In the genomic region with DNA sequence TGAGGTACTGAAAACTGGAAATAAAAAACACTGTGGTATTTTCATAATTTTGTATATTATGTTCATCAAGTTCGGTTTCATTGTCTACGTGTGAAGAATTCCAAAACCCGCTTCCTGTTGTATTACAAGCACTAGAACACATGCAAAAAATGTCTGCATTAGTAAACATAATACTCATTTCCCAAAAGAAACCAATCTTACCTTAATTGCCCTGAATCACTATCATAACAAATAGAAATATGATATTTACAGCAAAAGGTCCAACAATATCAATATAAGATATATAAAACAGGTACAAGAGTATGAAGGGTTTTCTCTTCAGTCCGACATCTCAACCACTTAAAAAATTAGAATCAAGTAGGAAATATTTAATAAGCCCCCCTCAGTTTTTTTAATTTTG, we compare ENCODE assay signal across 24 cellular contexts. TPM values are rescaled to one million over a fixed set of nuclear protein-coding genes. Genes with fewer than 3 reads are reported as not detected.
DNase-seq lines count a peak whose midpoint lies in the region; ATAC-seq and TF ChIP-seq lines count a peak whose summit lies in the region.
"Had no signal": no experiment of that assay in that cellular context is flagged by ENCODE, and none has a peak within 500 bp of the region (broad histone marks: within the 10 kb centered on the region; RNA-seq: fewer than 3 reads in every experiment).

No MANE protein-coding gene starts in this region.

- H2BK15ac ChIP-seq in IMR-90 (ENCODE audit: low read depth, low read length): no peak overlapping the region

- no peak for TF ChIP-seq CTCF in cardiac muscle cell (IDR thresholded peaks at IDR 0.05; ENCODE audit: low read depth, low read length)
- no peak for TF ChIP-seq CTCF in heart right ventricle (IDR thresholded peaks at IDR 0.05)
- TF ChIP-seq CTCF in IMR-90 (conservative IDR thresholded peaks at IDR 0.05; ENCODE audit: low read depth, low read length): no peak
- no peak for TF ChIP-seq CTCF in ascending aorta (IDR thresholded peaks at IDR 0.05)

- CTCF ChIA-PET in IMR-90 (lab: Yijun Ruan, JAX): interaction anchor here (0.7 to 0.9 kb wide), 2 partner anchors 11 to 698 kb away, joined by 5 to 7 read pairs; no protein-coding TSS in a partner anchor

- no peak overlapping the region for H3K14ac ChIP-seq in IMR-90 (replicated peaks; ENCODE audit: low read depth, low read length)

- intact Hi-C loops in heart right ventricle (cut with DNase I) (no loop called here), IMR-90 (cut with micrococcal nuclease) (loop anchor here (5.0 kb wide), 1 partner anchor 37 kb away; no protein-coding TSS in a partner anchor), ascending aorta (cut with DNase I) (no loop called here)

- dilution Hi-C loops in IMR-90 (cut with HindIII; ENCODE audit: low sequenced_read_pairs, unreplicated experiment): no loop called here

- peak overlapping the region; percentile 24 for H3K27ac Mint-ChIP-seq in T-helper 17 cell
- H3K27ac Mint-ChIP-seq: CD14-positive monocyte; CD4-positive, alpha-beta T cell; CD8-positive, alpha-beta memory T cell; GM23338; H9 had no signal

- no peak overlapping the region for H3K4me3 ChIP-seq in cardiac muscle cell
- H3K4me3 ChIP-seq in heart right ventricle: no peak overlapping the region
- no peak overlapping the region for H3K4me3 ChIP-seq in IMR-90 (ENCODE audit: insufficient read depth, low read depth, low read length)
- no peak overlapping the region for H3K4me3 ChIP-seq in ascending aorta
- H3K4me3 ChIP-seq: BLaER1 treated with 17β-estradiol and CSF1 and Interleukin-3, amounts not matched to agents 10 nM and 100 nM; GM23338 had no signal

- H3K9me3 ChIP-seq in cardiac muscle cell (ENCODE audit: low read depth): no peaks in the 10 kb centered on the region
- H3K9me3 ChIP-seq in heart right ventricle: no peaks in the 10 kb centered on the region
- H3K9me3 ChIP-seq in IMR-90 (ENCODE audit: control insufficient read depth, insufficient read depth, low read length): no peaks in the 10 kb centered on the region
- H3K9me3 ChIP-seq in T-helper 17 cell (ENCODE audit: control insufficient read depth, low read length, poor library complexity, severe bottlenecking): no peaks in the 10 kb centered on the region
- no peaks in the 10 kb centered on the region for H3K9me3 ChIP-seq in ascending aorta
- H3K9me3 ChIP-seq: BE2C; BLaER1 treated with 17β-estradiol and CSF1 and Interleukin-3, amounts not matched to agents 10 nM and 100 nM had no signal

- POLR2A ChIA-PET in IMR-90 (lab: Charles Lee; ENCODE audit: unreplicated experiment): no interaction called here

- peaks cover 5% of the 10 kb centered on the region for H3K36me3 Mint-ChIP-seq in T-helper 17 cell (ENCODE audit: low read depth)

- H3K4ac ChIP-seq in IMR-90 (ENCODE audit: low read depth, low read length): no peak overlapping the region

- H3K18ac ChIP-seq in IMR-90 (ENCODE audit: low read depth, low read length): no peak overlapping the region

- H3K4me1 ChIP-seq in cardiac muscle cell (ENCODE audit: low read depth) (peaks cover 11% of the 10 kb centered on the region), heart right ventricle (peaks cover 0 to 23% (median 8%) of the 10 kb centered on the region in 9 donors), IMR-90 (ENCODE audit: control insufficient read depth, insufficient read depth, low read length) (peaks cover 8% of the 10 kb centered on the region), ascending aorta (no peaks in the 10 kb centered on the region)
- H3K4me1 ChIP-seq: BE2C; BLaER1 treated with 17β-estradiol and CSF1 and Interleukin-3, amounts not matched to agents 10 nM and 100 nM had no signal

- H2AK9ac ChIP-seq in IMR-90 (replicated peaks; ENCODE audit: low read depth, low read length, poor library complexity): no peak overlapping the region

- no peaks in the 10 kb centered on the region for H3K27me3 ChIP-seq in cardiac muscle cell
- no peaks in the 10 kb centered on the region for H3K27me3 ChIP-seq in heart right ventricle
- no peaks in the 10 kb centered on the region for H3K27me3 ChIP-seq in IMR-90 (ENCODE audit: control insufficient read depth, insufficient read depth, low read length)
- H3K27me3 ChIP-seq in ascending aorta: no peaks in the 10 kb centered on the region
- H3K27me3 ChIP-seq: BE2C; BLaER1 treated with 17β-estradiol and CSF1 and Interleukin-3, amounts not matched to agents 10 nM and 100 nM had no signal

- H3K9me1 ChIP-seq in IMR-90 (ENCODE audit: insufficient read depth, low read length): peaks cover 6% of the 10 kb centered on the region

- H4K8ac ChIP-seq in IMR-90 (ENCODE audit: low read depth in 2 of 2, low read length in 2 of 2): no peak overlapping the region

- TF ChIP-seq RAD21 in IMR-90 (IDR thresholded peaks at IDR 0.05; ENCODE audit: low read length): no peak

- no peak overlapping the region for H3K4me3 Mint-ChIP-seq in T-helper 17 cell
- H3K4me3 Mint-ChIP-seq: CD14-positive monocyte; CD4-positive, alpha-beta T cell; CD8-positive, alpha-beta memory T cell; GM23338; H9 had no signal

- no peak overlapping the region for H2BK120ac ChIP-seq in IMR-90 (ENCODE audit: low read depth, low read length)

- H3K36me3 ChIP-seq in cardiac muscle cell (peaks cover 57% of the 10 kb centered on the region), heart right ventricle (peaks cover 0 to 98% (median 49%) of the 10 kb centered on the region in 9 donors), IMR-90 (ENCODE audit: control insufficient read depth, insufficient read depth, low read length) (peaks cover 35% of the 10 kb centered on the region), ascending aorta (peaks cover 38 to 78% of the 10 kb centered on the region in 2 donors)

- no peak overlapping the region for H3K9ac ChIP-seq in IMR-90 (ENCODE audit: low read depth, low read length)
- H3K9ac ChIP-seq: BLaER1 treated with 17β-estradiol and CSF1 and Interleukin-3, amounts not matched to agents 10 nM and 100 nM had no signal

- no peak overlapping the region for H2BK20ac ChIP-seq in IMR-90 (ENCODE audit: low read depth, low read length)

- H3K27me3 Mint-ChIP-seq in T-helper 17 cell: no peaks in the 10 kb centered on the region
- H3K27me3 Mint-ChIP-seq: CD4-positive, alpha-beta T cell; CD8-positive, alpha-beta memory T cell had no signal

- H2AFZ ChIP-seq in IMR-90 (replicated peaks; ENCODE audit: low read length, poor library complexity): no peak overlapping the region
- H2AFZ ChIP-seq: GM23338 had no signal

- no peak overlapping the region for H4K91ac ChIP-seq in IMR-90 (ENCODE audit: insufficient read depth, low read depth, low read length)

- no TSS peak for BruUV-seq in IMR-90 (replicated peaks; lab: Mats Ljungman, UMichigan)

- TF ChIP-seq POLR2A in IMR-90 (IDR thresholded peaks at IDR 0.05; ENCODE audit: low read depth, low read length): no peak

- H3K79me1 ChIP-seq in IMR-90 (ENCODE audit: low read depth in 1 of 2, low read length in 2 of 2): peaks cover 17 to 41% of the 10 kb centered on the region in 2 experiments

- H3K23ac ChIP-seq in IMR-90 (ENCODE audit: low read depth, low read length): no peak overlapping the region

- 92 to 94% methylated on average over 4 of the region's 4 CpGs for WGBS in heart right ventricle, 2 donors
- no CpG with 5 or more reads among the region's 4 CpGs for WGBS in IMR-90 (ENCODE audit: extremely low coverage in 2 of 2, insufficient read length in 1 of 2), 2 experiments

- no peak overlapping the region for H3K56ac ChIP-seq in IMR-90 (ENCODE audit: extremely low read depth, insufficient read depth, low read length)

- peaks cover 44% of the 10 kb centered on the region for H4K20me1 ChIP-seq in IMR-90 (ENCODE audit: insufficient read depth, low read length)

- H2AK5ac ChIP-seq in IMR-90 (ENCODE audit: low read depth, low read length): no peak overlapping the region

- no peak overlapping the region for H2BK5ac ChIP-seq in IMR-90 (ENCODE audit: low read depth, low read length, poor library complexity, severe bottlenecking)

- DNase-seq in cardiac muscle cell (ENCODE audit: low read depth in 1 of 2, low spot score in 1 of 2): no peak
- no peak for DNase-seq in heart right ventricle
- DNase-seq in IMR-90: peak; percentile 42
- no peak for DNase-seq in T-helper 17 cell
- DNase-seq in pulmonary artery endothelial cell (ENCODE audit: low read depth, low spot score): peak; percentile 2
- no peak for DNase-seq in ascending aorta (ENCODE audit: low spot score in 2 of 2)
- no peak for DNase-seq in putamen (ENCODE audit: low spot score)
- no peak for DNase-seq in SIG-M5 (lab: John Stamatoyannopoulos, UW)
- DNase-seq: ACHN; AML-193; BE2C; CD4-positive, alpha-beta T cell; CD8-positive, alpha-beta memory T cell; DMS 273 treated with DMSO at 0.1 percent for 48 hours; DMS79; EL; GF-D8; H9 had no signal

- ATAC-seq in heart right ventricle (no peak), IMR-90 (ENCODE audit: low read depth) (no peak), T-helper 17 cell (no peak)
- ATAC-seq: GM23338 had no signal

- H3K27ac ChIP-seq in cardiac muscle cell (peak overlapping the region; percentile 7), heart right ventricle (no peak overlapping the region), IMR-90 (ENCODE audit: insufficient read depth, low read length) (no peak overlapping the region), ascending aorta (no peak overlapping the region)
- H3K27ac ChIP-seq: 22Rv1; BLaER1 treated with 17β-estradiol and CSF1 and Interleukin-3, amounts not matched to agents 10 nM and 100 nM had no signal

- H3K4me2 ChIP-seq in IMR-90 (ENCODE audit: low read depth, low read length): no peak overlapping the region
- H3K4me2 ChIP-seq: BLaER1 treated with 17β-estradiol and CSF1 and Interleukin-3, amounts not matched to agents 10 nM and 100 nM; GM23338 had no signal

- in situ Hi-C loops in IMR-90 (cut with MboI; ENCODE audit: low sequenced_read_pairs): no loop called here

- no peak overlapping the region for H4K5ac ChIP-seq in IMR-90 (ENCODE audit: low read depth, low read length)

- H3K4me1 Mint-ChIP-seq in T-helper 17 cell: peaks cover 4% of the 10 kb centered on the region
- H3K4me1 Mint-ChIP-seq: CD14-positive monocyte; CD8-positive, alpha-beta memory T cell; GM23338; H9 had no signal

RNA-seq across cellular contexts. Expression of a gene that starts 26.3 kb away (rescaled TPM):
- 0.83 and 0.95 TPM in 2 replicates for total RNA-seq in cardiac muscle cell
- polyA plus RNA-seq in cardiac muscle cell: 0.21 TPM in 1 of 2 replicates, not detected in the other
- total RNA-seq in heart right ventricle: under 1 TPM in 6 of 10 donors, not detected in 4; 0.09 to 0.21 (median 0.15) TPM
- polyA plus RNA-seq in heart right ventricle: under 1 TPM in 1 of 2 donors, not detected in 1; 0.01 TPM
- under 0.01 TPM in 2 replicates for total RNA-seq in IMR-90 (2012; rRNA removed)
- polyA plus RNA-seq in IMR-90 (2012; rRNA removed): 0.12 and 0.16 TPM in 2 replicates
- polyA plus RNA-seq in IMR-90 (2012; cell fraction: cytosol; rRNA removed): 0.01 and 0.09 TPM in 2 replicates
- polyA plus RNA-seq in IMR-90 (2012; cell fraction: nucleus; rRNA removed; ENCODE audit: low replicate concordance): 0.34 and 0.40 TPM in 2 replicates
- 1 to 10 TPM; 4.0 to 6.1 TPM for total RNA-seq in T-helper 17 cell
- total RNA-seq in pulmonary artery endothelial cell: 0.07 TPM in 2 replicates
- total RNA-seq in ascending aorta: 0.11 TPM
- total RNA-seq: G401, H4, H9 had no signal

RNA-seq across cellular contexts. Expression of a gene that starts 55.9 kb away (rescaled TPM):
- 0.06 TPM in 1 of 2 replicates, not detected in the other for total RNA-seq in cardiac muscle cell
- polyA plus RNA-seq in cardiac muscle cell: 0.02 TPM in 1 of 2 replicates, not detected in the other
- under 1 TPM in 9 of 10 donors, not detected in 1; 0.05 to 0.81 (median 0.41) TPM for total RNA-seq in heart right ventricle
- under 1 TPM; 0.07 to 0.10 TPM for polyA plus RNA-seq in heart right ventricle
- total RNA-seq in IMR-90 (2012; rRNA removed): 2.5 and 3.3 TPM in 2 replicates
- 9.0 and 9.7 TPM in 2 replicates for polyA plus RNA-seq in IMR-90 (2012; rRNA removed)
- 3.9 and 6.9 TPM in 2 replicates for polyA plus RNA-seq in IMR-90 (2012; cell fraction: cytosol; rRNA removed)
- 4.2 TPM in 2 replicates for polyA plus RNA-seq in IMR-90 (2012; cell fraction: nucleus; rRNA removed; ENCODE audit: low replicate concordance)
- not detected for total RNA-seq in T-helper 17 cell
- total RNA-seq in pulmonary artery endothelial cell: not detected in 2 replicates
- not detected for total RNA-seq in ascending aorta
- total RNA-seq: CD4-positive, alpha-beta T cell; CD8-positive, alpha-beta memory T cell had no signal
- polyA plus RNA-seq: CD14-positive monocyte; CD8-positive, alpha-beta memory T cell had no signal

Comparison
In these comparisons a context has a peak if more than half of its experiments do, and no peak if none do; other contexts are left out.
1. DNase-seq: peak in IMR-90 (single experiment) and pulmonary artery endothelial cell (single experiment); none in cardiac muscle cell (0 of 2), heart right ventricle (0 of 2), T-helper 17 cell (0 of 3), ascending aorta (0 of 2), putamen (single experiment) and SIG-M5 (single experiment).